ENCODE assay signal across 8 cellular contexts in genomic region chr17:7011942-7012254, GRCh38. TPM values are rescaled to one million over a fixed set of nuclear protein-coding genes. Genes with fewer than 3 reads are reported as not detected.
DNase-seq lines count a peak whose midpoint lies in the region; ATAC-seq, FAIRE-seq and TF ChIP-seq lines count a peak whose summit lies in the region.

No MANE protein-coding gene starts in this region.

- H3K4me1 ChIP-seq in astrocyte (ENCODE audit: insufficient read depth, low read length), result peaks cover 33% of the 10 kb centered on the region
- peaks cover 0 to 54% (median 45%) of the 10 kb centered on the region in 4 donors for H3K4me1 ChIP-seq in tibial artery

- H4K20me1 ChIP-seq in astrocyte (ENCODE audit: insufficient read depth, low read length), result peaks cover 29% of the 10 kb centered on the region

- no peaks in the 10 kb centered on the region for H3K27me3 Mint-ChIP-seq in activated T-cell treated with anti-CD3 and anti-CD28 coated beads, Interleukin-2, amount 50 U/mL, for 72 hours (ENCODE audit: low read depth)
- no peaks in the 10 kb centered on the region for H3K27me3 Mint-ChIP-seq in astrocyte (ENCODE audit: low read depth, unreplicated experiment)

- H3K4me1 Mint-ChIP-seq in activated T-cell treated with anti-CD3 and anti-CD28 coated beads, Interleukin-2, amount 50 U/mL, for 72 hours (ENCODE audit: low read depth), result peaks cover 65% of the 10 kb centered on the region
- peaks cover 32% of the 10 kb centered on the region for H3K4me1 Mint-ChIP-seq in astrocyte (ENCODE audit: low read depth, unreplicated experiment)

- H3K4me3 ChIP-seq in astrocyte (ENCODE audit: insufficient read depth, low read depth, low read length), result peak overlapping the region; percentile 82
- H3K4me3 ChIP-seq in lower leg skin (ENCODE audit: low read depth, poor library complexity, severe bottlenecking), result peak overlapping the region; percentile 45
- H3K4me3 ChIP-seq in tibial artery, result peak overlapping the region; percentile 69 to 80

- H3K36me3 ChIP-seq in astrocyte (ENCODE audit: insufficient read depth, low read length) (no peaks in the 10 kb centered on the region), tibial artery (peaks cover 0 to 17% (median 9%) of the 10 kb centered on the region in 3 donors)

- peak overlapping the region; percentile 99 for H3K27ac ChIP-seq in astrocyte (ENCODE audit: low read depth, low read length)
- H3K27ac ChIP-seq in tibial artery, result peak overlapping the region; percentile 91 to 97

- no peak for TF ChIP-seq POLR2A in lower leg skin (IDR thresholded peaks at IDR 0.05)

- FAIRE-seq in astrocyte (lab: Jason Lieb, UNC), result no peak

- peak overlapping the region; percentile 94 for H3K9ac ChIP-seq in astrocyte (ENCODE audit: low read length)

- no peaks in the 10 kb centered on the region for H3K9me3 Mint-ChIP-seq in activated T-cell treated with anti-CD3 and anti-CD28 coated beads, Interleukin-2, amount 50 U/mL, for 72 hours
- H3K9me3 Mint-ChIP-seq in astrocyte (ENCODE audit: unreplicated experiment), result no peaks in the 10 kb centered on the region

- H2AFZ ChIP-seq in astrocyte (ENCODE audit: low read depth, low read length), result peak overlapping the region; percentile 96

- no peak for TF ChIP-seq CTCF in astrocyte (IDR thresholded peaks at IDR 0.05; ENCODE audit: insufficient read depth, low read depth, low read length)
- no peak for TF ChIP-seq CTCF in lower leg skin (IDR thresholded peaks at IDR 0.05)
- no peak for TF ChIP-seq CTCF in tibial artery (IDR thresholded peaks at IDR 0.05)

- H3K79me2 ChIP-seq in astrocyte (ENCODE audit: insufficient read depth, low read length), result peaks cover 57% of the 10 kb centered on the region

- H3K36me3 Mint-ChIP-seq in activated T-cell treated with anti-CD3 and anti-CD28 coated beads, Interleukin-2, amount 50 U/mL, for 72 hours (ENCODE audit: insufficient read depth in 2 of 2), result peaks cover 12 to 20% of the 10 kb centered on the region in 2 donors
- peaks cover 2% of the 10 kb centered on the region for H3K36me3 Mint-ChIP-seq in astrocyte (ENCODE audit: low read depth, unreplicated experiment)

- H3K27me3 ChIP-seq in astrocyte (ENCODE audit: insufficient read depth, low read length), result no peaks in the 10 kb centered on the region
- H3K27me3 ChIP-seq in tibial artery, result no peaks in the 10 kb centered on the region

- peak overlapping the region; percentile 92 to 99 for H3K4me3 Mint-ChIP-seq in activated T-cell treated with anti-CD3 and anti-CD28 coated beads, Interleukin-2, amount 50 U/mL, for 72 hours
- peak overlapping the region; percentile 98 for H3K4me3 Mint-ChIP-seq in astrocyte (ENCODE audit: unreplicated experiment)

- H3K9me3 ChIP-seq in astrocyte (ENCODE audit: insufficient read depth, low read depth, low read length), result no peaks in the 10 kb centered on the region
- no peaks in the 10 kb centered on the region for H3K9me3 ChIP-seq in tibial artery

- ATAC-seq in activated T-cell treated with anti-CD3 and anti-CD28 coated beads, Interleukin-2, amount 50 U/mL, for 72 hours (replicated peaks in 1 of 2), result no peak
- no peak for ATAC-seq in left lobe of liver

- H3K4me2 ChIP-seq in astrocyte (ENCODE audit: low read length), result peak overlapping the region; percentile 89

- no peak for DNase-seq in activated T-cell treated with anti-CD3 and anti-CD28 coated beads, Interleukin-2, amount 50 U/mL, for 72 hours
- DNase-seq in activated T-cell treated with anti-CD3 and anti-CD28 coated beads for 4 hours (no peak), astrocyte (ENCODE audit: low read depth) (no peak), lower leg skin (ENCODE audit: low spot score in 2 of 2) (no peak), tibial artery (no peak), NCI-H1417 (lab: John Stamatoyannopoulos, UW) (no peak), left lobe of liver (ENCODE audit: low spot score) (no peak)
- DNase-seq in effector CD4-positive, alpha-beta T cell, result no peak

- peak overlapping the region; percentile 89 for H3K27ac Mint-ChIP-seq in activated T-cell treated with anti-CD3 and anti-CD28 coated beads, Interleukin-2, amount 50 U/mL, for 72 hours
- peak overlapping the region; percentile 100 for H3K27ac Mint-ChIP-seq in astrocyte (ENCODE audit: unreplicated experiment)

- WGBS in lower leg skin, 2 donors, result 0 to 1% methylated on average over 6 of the region's 6 CpGs

- intact Hi-C loops in lower leg skin (cut with DNase I; ENCODE audit: low total_unique reads) (no loop called here), tibial artery (cut with DNase I; ENCODE audit: low total_unique reads) (no loop called here)

RNA-seq across cellular contexts. Expression of gene RNASEK, which starts 0.5 kb away (rescaled TPM):
- 100 to 1,000 TPM; 127 to 160 TPM for total RNA-seq in activated T-cell treated with anti-CD3 and anti-CD28 coated beads, Interleukin-2, amount 50 U/mL, for 72 hours
- 245 and 259 TPM in 2 replicates for total RNA-seq in astrocyte
- 100 to 1,000 TPM; 187 to 231 (median 220) TPM for total RNA-seq in lower leg skin
- total RNA-seq in left lobe of liver, result 83.9 TPM

RNA-seq across cellular contexts. Expression of gene BCL6B, which starts 11.0 kb away (rescaled TPM):
- 1 to 10 TPM; 1.4 to 2.0 TPM for total RNA-seq in activated T-cell treated with anti-CD3 and anti-CD28 coated beads, Interleukin-2, amount 50 U/mL, for 72 hours
- total RNA-seq in astrocyte (not detected in 2 replicates), lower leg skin (1 to 10 TPM in 3 of 4 donors, under 1 TPM in 1; 0.72 to 5.1 (median 2.1) TPM), left lobe of liver (1.7 TPM)

RNA-seq across cellular contexts. Expression of gene ALOX12, which starts 16.0 kb away (rescaled TPM):
- total RNA-seq in activated T-cell treated with anti-CD3 and anti-CD28 coated beads, Interleukin-2, amount 50 U/mL, for 72 hours, result not detected
- not detected in 2 replicates for total RNA-seq in astrocyte
- 10 to 100 TPM; 17.1 to 32.5 (median 21.9) TPM for total RNA-seq in lower leg skin
- not detected for total RNA-seq in left lobe of liver

RNA-seq across cellular contexts. Expression of gene SLC16A13, which starts 23.9 kb away (rescaled TPM):
- 1 to 10 TPM; 5.3 to 5.5 TPM for total RNA-seq in activated T-cell treated with anti-CD3 and anti-CD28 coated beads, Interleukin-2, amount 50 U/mL, for 72 hours
- 6.6 and 6.7 TPM in 2 replicates for total RNA-seq in astrocyte
- total RNA-seq in lower leg skin, result 1 to 10 TPM; 1.0 to 5.2 (median 2.6) TPM
- total RNA-seq in left lobe of liver, result 39.9 TPM

RNA-seq across cellular contexts. Expression of gene SLC16A11, which starts 32.0 kb away (rescaled TPM):
- 1 to 10 TPM; 2.0 to 2.9 TPM for total RNA-seq in activated T-cell treated with anti-CD3 and anti-CD28 coated beads, Interleukin-2, amount 50 U/mL, for 72 hours
- total RNA-seq in astrocyte (not detected in 2 replicates), lower leg skin (1 to 10 TPM; 1.1 to 6.3 (median 4.1) TPM), left lobe of liver (2.5 TPM)

Comparison
In these comparisons a context has a peak if more than half of its experiments do, and no peak if none do; other contexts are left out.
1. RNA of gene ALOX12, which starts 16.0 kb away (total RNA-seq): 17.1 to 32.5 TPM in lower leg skin; not detected in left lobe of liver (single experiment), not detected in astrocyte and not detected in activated T-cell treated with anti-CD3 and anti-CD28 coated beads, Interleukin-2, amount 50 U/mL, for 72 hours; every median in the first group is over 10 times any median in the second.
2. Peak in every context shown above with its lines, with median percentiles within 50 percentile points of each other: H3K4me3 ChIP-seq.